8 cellular contexts compared by ENCODE assay signal in the genomic region with DNA sequence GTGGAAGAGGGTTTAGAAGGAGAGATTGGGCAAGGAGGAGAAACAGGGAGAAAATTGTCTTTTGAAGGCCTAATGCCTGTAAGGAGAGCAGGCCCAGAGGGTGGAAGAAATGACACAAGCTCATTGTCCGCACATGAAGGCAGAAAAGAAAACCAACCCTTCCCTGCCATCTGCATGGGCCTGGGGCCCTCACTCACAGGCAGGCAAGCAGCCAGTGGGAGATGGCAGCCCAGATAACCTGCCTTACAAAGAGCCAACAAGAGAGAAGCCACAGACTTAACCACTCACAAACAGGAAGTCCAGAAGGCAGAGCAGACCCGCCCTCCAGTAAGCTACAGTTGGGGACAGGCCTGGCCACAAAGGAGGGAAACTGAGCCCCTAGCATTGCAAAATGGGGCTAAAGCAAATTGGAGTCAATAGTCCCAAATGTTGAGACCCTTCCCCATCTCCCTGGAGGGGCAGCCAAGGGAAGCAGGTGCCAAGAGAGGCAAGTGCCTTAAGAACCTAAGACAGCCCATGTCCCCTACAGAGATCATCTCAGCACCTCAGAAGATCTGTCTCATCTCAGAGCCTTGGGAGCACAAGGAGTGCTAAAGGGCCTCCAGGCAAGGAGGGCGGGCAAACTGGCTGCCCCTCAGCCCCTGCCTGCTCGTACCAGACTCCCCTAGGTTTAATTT. TPM values are rescaled to one million over a fixed set of nuclear protein-coding genes. Genes with fewer than 3 reads are reported as not detected.
DNase-seq lines count a peak whose midpoint lies in the region; ATAC-seq and TF ChIP-seq lines count a peak whose summit lies in the region.

No MANE protein-coding gene starts in this region.

- no TSS peak for BruUV-seq in IMR-90 (replicated peaks; lab: Mats Ljungman, UMichigan)

- peaks cover 67% of the 10 kb centered on the region for H3K4me1 Mint-ChIP-seq in CD8-positive, alpha-beta T cell (ENCODE audit: low read depth)
- H3K4me1 Mint-ChIP-seq in activated CD4-positive, alpha-beta T cell treated with anti-CD3 and anti-CD28 coated beads, Interleukin-2, amount 10 ng/mL, durations not matched to agents 7 days and 5 days = peaks cover 24% of the 10 kb centered on the region

- dilution Hi-C loops in IMR-90 (cut with HindIII; ENCODE audit: low sequenced_read_pairs, unreplicated experiment) = no loop called here

- TF ChIP-seq POLR2A in IMR-90 (IDR thresholded peaks at IDR 0.05; ENCODE audit: low read depth, low read length) = no peak

- H3K23ac ChIP-seq in IMR-90 (ENCODE audit: low read depth, low read length) = peak overlapping the region; percentile 57; the same call in 1 of the 2 replicates

- peak overlapping the region; percentile 99 for H3K14ac ChIP-seq in IMR-90 (replicated peaks; ENCODE audit: low read depth, low read length)

- H2BK20ac ChIP-seq in IMR-90 (ENCODE audit: low read depth, low read length) = peak overlapping the region; percentile 94

- POLR2A ChIA-PET in CD8-positive, alpha-beta T cell (lab: Charles Lee) = interaction anchor here (1.1 to 19.1 kb wide), 5 partner anchors 5 to 82 kb away, joined by 4 to 773 read pairs (median 135); partner anchors contain the start of genes RNF43, SUPT4H1 and TSPOAP1
- POLR2A ChIA-PET in IMR-90 (lab: Charles Lee; ENCODE audit: unreplicated experiment) = no interaction called here
- POLR2A ChIA-PET in activated CD4-positive, alpha-beta T cell treated with anti-CD3 and anti-CD28 coated beads, Interleukin-2, amount 10 ng/mL, durations not matched to agents 7 days and 5 days (lab: Charles Lee) = interaction anchor here (0.7 to 10.3 kb wide), 7 partner anchors 8 to 1502 kb away, joined by 4 to 244 read pairs (median 7); partner anchors contain the start of genes SUPT4H1 and TSPOAP1

- H3K9ac ChIP-seq in IMR-90 (ENCODE audit: low read depth, low read length) (no peak overlapping the region), fibroblast of lung (ENCODE audit: insufficient read depth, low read length) (no peak overlapping the region)

- peak overlapping the region; percentile 93 to 98 for H4K8ac ChIP-seq in IMR-90 (ENCODE audit: low read depth in 2 of 2, low read length in 2 of 2)

- H3K27ac ChIP-seq in CD8-positive, alpha-beta T cell (ENCODE audit: low read depth, low read length) = peak overlapping the region; percentile 92
- H3K27ac ChIP-seq in IMR-90 (ENCODE audit: insufficient read depth, low read length) (peak overlapping the region; percentile 54; the same call in 1 of the 2 replicates), fibroblast of lung (ENCODE audit: insufficient read depth, low read length) (no peak overlapping the region)

- H3K4me2 ChIP-seq in IMR-90 (ENCODE audit: low read depth, low read length) (no peak overlapping the region), fibroblast of lung (ENCODE audit: extremely low read depth, insufficient read depth, low read length) (peak overlapping the region; percentile 13)

- 0 out of 2 replicates have a peak overlapping the region, but pooled peaks have one; percentile 13 for H3K18ac ChIP-seq in IMR-90 (ENCODE audit: low read depth, low read length)

- in situ Hi-C loops in IMR-90 (cut with MboI; ENCODE audit: low sequenced_read_pairs) = loop anchor here (25.0 kb wide), 1 partner anchor 474 kb away; the partner anchor contains the start of gene MRPS23

- peak overlapping the region; percentile 100 for H2BK15ac ChIP-seq in IMR-90 (ENCODE audit: low read depth, low read length)

- H2BK120ac ChIP-seq in IMR-90 (ENCODE audit: low read depth, low read length) = peak overlapping the region; percentile 98

- peak overlapping the region; percentile 98 for H4K91ac ChIP-seq in IMR-90 (ENCODE audit: insufficient read depth, low read depth, low read length)

- peaks cover 36% of the 10 kb centered on the region for H3K9me1 ChIP-seq in IMR-90 (ENCODE audit: insufficient read depth, low read length)

- peak overlapping the region; percentile 97 for H3K27ac Mint-ChIP-seq in CD8-positive, alpha-beta T cell
- peak overlapping the region; percentile 99 for H3K27ac Mint-ChIP-seq in activated CD4-positive, alpha-beta T cell treated with anti-CD3 and anti-CD28 coated beads, Interleukin-2, amount 10 ng/mL, durations not matched to agents 7 days and 5 days

- H3K27me3 Mint-ChIP-seq in CD8-positive, alpha-beta T cell (ENCODE audit: low read depth) = no peaks in the 10 kb centered on the region
- H3K27me3 Mint-ChIP-seq in activated CD4-positive, alpha-beta T cell treated with anti-CD3 and anti-CD28 coated beads, Interleukin-2, amount 10 ng/mL, durations not matched to agents 7 days and 5 days = no peaks in the 10 kb centered on the region

- H3K27me3 ChIP-seq in CD8-positive, alpha-beta T cell (ENCODE audit: insufficient read depth, low read length) = no peaks in the 10 kb centered on the region
- H3K27me3 ChIP-seq in IMR-90 (ENCODE audit: control insufficient read depth, insufficient read depth, low read length) = no peaks in the 10 kb centered on the region
- no peaks in the 10 kb centered on the region for H3K27me3 ChIP-seq in fibroblast of lung (ENCODE audit: control insufficient read depth, insufficient read depth, low read length)

- peak overlapping the region; percentile 92 for H3K4me3 Mint-ChIP-seq in CD8-positive, alpha-beta T cell
- H3K4me3 Mint-ChIP-seq in activated CD4-positive, alpha-beta T cell treated with anti-CD3 and anti-CD28 coated beads, Interleukin-2, amount 10 ng/mL, durations not matched to agents 7 days and 5 days = peak overlapping the region; percentile 93

- 0 out of 2 replicates have a peak overlapping the region, but pooled peaks have one; percentile 36 for H3K56ac ChIP-seq in IMR-90 (ENCODE audit: extremely low read depth, insufficient read depth, low read length)

- H4K5ac ChIP-seq in IMR-90 (ENCODE audit: low read depth, low read length) = peak overlapping the region; percentile 100; the same call in 1 of the 2 replicates

- H3K9me3 Mint-ChIP-seq in CD8-positive, alpha-beta T cell = no peaks in the 10 kb centered on the region
- no peaks in the 10 kb centered on the region for H3K9me3 Mint-ChIP-seq in activated CD4-positive, alpha-beta T cell treated with anti-CD3 and anti-CD28 coated beads, Interleukin-2, amount 10 ng/mL, durations not matched to agents 7 days and 5 days

- H2BK5ac ChIP-seq in IMR-90 (ENCODE audit: low read depth, low read length, poor library complexity, severe bottlenecking) = peak overlapping the region; percentile 95

- peaks cover 12% of the 10 kb centered on the region for H3K36me3 ChIP-seq in CD8-positive, alpha-beta T cell (ENCODE audit: insufficient read depth, low read length)
- H3K36me3 ChIP-seq in IMR-90 (ENCODE audit: control insufficient read depth, insufficient read depth, low read length) = no peaks in the 10 kb centered on the region
- H3K36me3 ChIP-seq in fibroblast of lung (ENCODE audit: control insufficient read depth, insufficient read depth, low read length) = no peaks in the 10 kb centered on the region

- H3K79me2 ChIP-seq in fibroblast of lung (ENCODE audit: control insufficient read depth, insufficient read depth, low read length) = no peaks in the 10 kb centered on the region

- H2AFZ ChIP-seq in IMR-90 (replicated peaks; ENCODE audit: low read length, poor library complexity) (peak overlapping the region; percentile 86), fibroblast of lung (ENCODE audit: low read length) (peak overlapping the region; percentile 28)

- H3K36me3 Mint-ChIP-seq in CD8-positive, alpha-beta T cell = peaks cover 37% of the 10 kb centered on the region
- peaks cover 62% of the 10 kb centered on the region for H3K36me3 Mint-ChIP-seq in activated CD4-positive, alpha-beta T cell treated with anti-CD3 and anti-CD28 coated beads, Interleukin-2, amount 10 ng/mL, durations not matched to agents 7 days and 5 days (ENCODE audit: low read depth)

- H3K4ac ChIP-seq in IMR-90 (ENCODE audit: low read depth, low read length) = peak overlapping the region; percentile 100

- CTCF ChIA-PET in CD8-positive, alpha-beta T cell (lab: Charles Lee) = interaction anchor here (2.4 to 13.7 kb wide), 4 partner anchors 7 to 80 kb away, joined by 18 to 587 read pairs (median 96); partner anchors contain the start of genes RNF43, SUPT4H1 and TSPOAP1
- CTCF ChIA-PET in IMR-90 (lab: Yijun Ruan, JAX) = interaction anchor here (0.7 kb wide), 1 partner anchor 18 kb away, joined by 3 read pairs; no protein-coding TSS in a partner anchor
- CTCF ChIA-PET in activated CD4-positive, alpha-beta T cell treated with anti-CD3 and anti-CD28 coated beads, Interleukin-2, amount 10 ng/mL, durations not matched to agents 7 days and 5 days (lab: Charles Lee) = interaction anchor here (0.5 to 5.0 kb wide), 10 partner anchors 8 to 1413 kb away, joined by 3 to 26 read pairs (median 4); partner anchors contain the start of genes HSF5 and SUPT4H1

- DNase-seq in CD8-positive, alpha-beta T cell = peak in 6 of 7 experiments; percentile 59 to 84 (median 74)
- DNase-seq in IMR-90 = no peak
- peak; percentile 90 for DNase-seq in activated CD4-positive, alpha-beta T cell treated with anti-CD3 and anti-CD28 coated beads, Interleukin-2, amount 10 ng/mL, durations not matched to agents 7 days and 5 days
- peak in 1 of 2 donors; percentile 40 for DNase-seq in fibroblast of lung (ENCODE audit: low read depth in 2 of 2)
- DNase-seq in stimulated activated CD8-positive, alpha-beta memory T cell treated with anti-CD3 and anti-CD28 coated beads, Interleukin-12 subunit alpha, Interleukin-12 subunit beta, amount 100 ng/mL, for 4 hours (ENCODE audit: low read depth) = peak; percentile 48

- intact Hi-C loops in CD8-positive, alpha-beta T cell (cut with DNase I, micrococcal nuclease) = loop anchor here (10.0 kb wide), 7 partner anchors 181 to 1741 kb away; partner anchors contain the start of genes C17orf67 (in 1 of the 2), CLTC (in 1 of the 2), DGKE (in 1 of the 2) and NOG (in 1 of the 2)
- intact Hi-C loops in IMR-90 (cut with micrococcal nuclease) = no loop called here

- no peak for TF ChIP-seq CTCF in CD8-positive, alpha-beta T cell (IDR thresholded peaks at IDR 0.05)
- TF ChIP-seq CTCF in IMR-90 (conservative IDR thresholded peaks at IDR 0.05; ENCODE audit: low read depth, low read length) (no peak), fibroblast of lung (conservative IDR thresholded peaks at IDR 0.05 in 1 of 2, IDR thresholded peaks at IDR 0.05 in 1 of 2; ENCODE audit: low read depth in 1 of 2, low read length in 2 of 2) (no peak)

- no peak for TF ChIP-seq RAD21 in IMR-90 (IDR thresholded peaks at IDR 0.05; ENCODE audit: low read length)

- H2AK9ac ChIP-seq in IMR-90 (replicated peaks; ENCODE audit: low read depth, low read length, poor library complexity) = peak overlapping the region; percentile 79

- peaks cover 53% of the 10 kb centered on the region for H3K4me1 ChIP-seq in CD8-positive, alpha-beta T cell (ENCODE audit: insufficient read depth, low read length)
- H3K4me1 ChIP-seq in IMR-90 (ENCODE audit: control insufficient read depth, insufficient read depth, low read length) = peaks cover 38% of the 10 kb centered on the region
- H3K4me1 ChIP-seq in fibroblast of lung (ENCODE audit: control insufficient read depth, extremely low read depth, insufficient read depth, low read length) = peaks cover 33% of the 10 kb centered on the region

- H3K4me3 ChIP-seq in CD8-positive, alpha-beta T cell (ENCODE audit: low read depth, low read length) = peak overlapping the region; percentile 90
- H3K4me3 ChIP-seq in IMR-90 (ENCODE audit: insufficient read depth, low read depth, low read length) (no peak overlapping the region), fibroblast of lung (replicated peaks in 1 of 4; ENCODE audit: control extremely low read depth in 1 of 4, insufficient read depth in 1 of 4, low read depth in 3 of 4, low read length in 4 of 4) (no peak overlapping the region)

- H3K9me3 ChIP-seq in CD8-positive, alpha-beta T cell (ENCODE audit: low read length) = no peaks in the 10 kb centered on the region
- H3K9me3 ChIP-seq in IMR-90 (ENCODE audit: control insufficient read depth, insufficient read depth, low read length) (no peaks in the 10 kb centered on the region), fibroblast of lung (ENCODE audit: control insufficient read depth, insufficient read depth, low read depth, low read length) (no peaks in the 10 kb centered on the region)

- peak overlapping the region; percentile 100 for H2AK5ac ChIP-seq in IMR-90 (ENCODE audit: low read depth, low read length)

- ATAC-seq in CD8-positive, alpha-beta T cell = peak; percentile 18
- ATAC-seq in IMR-90 (ENCODE audit: low read depth) (no peak), HG03565 (IDR thresholded peaks at IDR 0.05; ENCODE audit: unreplicated experiment) (no peak), GM21390 (IDR thresholded peaks at IDR 0.05; ENCODE audit: unreplicated experiment) (no peak), GM21717 (IDR thresholded peaks at IDR 0.05; ENCODE audit: unreplicated experiment) (no peak)

- H3K79me1 ChIP-seq in IMR-90 (ENCODE audit: low read depth in 1 of 2, low read length in 2 of 2) = peaks cover 12 to 24% of the 10 kb centered on the region in 2 experiments

- H4K20me1 ChIP-seq in IMR-90 (ENCODE audit: insufficient read depth, low read length) = no peaks in the 10 kb centered on the region
- H4K20me1 ChIP-seq in fibroblast of lung (ENCODE audit: control insufficient read depth, extremely low read depth, insufficient read depth, low read length) = no peaks in the 10 kb centered on the region

- WGBS in IMR-90 (ENCODE audit: extremely low coverage in 2 of 2, insufficient read length in 1 of 2), 2 experiments = 88% methylated on average over 1 of the region's 4 CpGs; no CpG with 5 or more reads in 1 of the 2 experiments

RNA-seq across cellular contexts. Expression of gene TSPOAP1, which starts 7.3 kb away (rescaled TPM):
- 10 to 100 TPM; 27.9 to 35.3 TPM for total RNA-seq in CD8-positive, alpha-beta T cell
- total RNA-seq in IMR-90 (2012; rRNA removed) (0.56 and 0.90 TPM in 2 replicates), fibroblast of lung (4.0 and 4.9 TPM in 2 replicates)
- polyA plus RNA-seq in IMR-90 (2012; rRNA removed) (1.2 and 1.6 TPM in 2 replicates), fibroblast of lung (0.23 and 0.24 TPM in 2 replicates)
- polyA plus RNA-seq in IMR-90 (2012; cell fraction: cytosol; rRNA removed) = 0.18 and 0.74 TPM in 2 replicates
- 9.6 and 10.6 TPM in 2 replicates for polyA plus RNA-seq in IMR-90 (2012; cell fraction: nucleus; rRNA removed; ENCODE audit: low replicate concordance)
- total RNA-seq in activated CD4-positive, alpha-beta T cell treated with anti-CD3 and anti-CD28 coated beads, Interleukin-2, amount 10 ng/mL, durations not matched to agents 7 days and 5 days = 10 to 100 TPM; 44.1 to 57.5 TPM
- 0.13 and 0.36 TPM in 2 replicates for polyA plus RNA-seq in fibroblast of lung (2012)
- polyA minus RNA-seq in fibroblast of lung (ENCODE audit: low replicate concordance) = 0.08 and 0.15 TPM in 2 replicates

RNA-seq across cellular contexts. Expression of gene SUPT4H1, which starts 16.1 kb away (rescaled TPM):
- total RNA-seq in CD8-positive, alpha-beta T cell = 10 to 100 TPM; 45.2 to 59.7 TPM
- total RNA-seq in IMR-90 (2012; rRNA removed) (51.6 and 83.6 TPM in 2 replicates), fibroblast of lung (41.9 and 48.5 TPM in 2 replicates)
- polyA plus RNA-seq in IMR-90 (2012; rRNA removed) (97.3 and 129 TPM in 2 replicates), fibroblast of lung (191 and 207 TPM in 2 replicates)
- 64.1 and 109 TPM in 2 replicates for polyA plus RNA-seq in IMR-90 (2012; cell fraction: cytosol; rRNA removed)
- 30.0 and 85.6 TPM in 2 replicates for polyA plus RNA-seq in IMR-90 (2012; cell fraction: nucleus; rRNA removed; ENCODE audit: low replicate concordance)
- 10 to 100 TPM; 66.1 to 69.0 TPM for total RNA-seq in activated CD4-positive, alpha-beta T cell treated with anti-CD3 and anti-CD28 coated beads, Interleukin-2, amount 10 ng/mL, durations not matched to agents 7 days and 5 days
- polyA plus RNA-seq in fibroblast of lung (2012) = 151 TPM in 2 replicates
- 41.6 and 69.3 TPM in 2 replicates for polyA minus RNA-seq in fibroblast of lung (ENCODE audit: low replicate concordance)

RNA-seq across cellular contexts. Expression of gene MPO, which starts 55.2 kb away (rescaled TPM):
- total RNA-seq in CD8-positive, alpha-beta T cell = not detected
- total RNA-seq in IMR-90 (2012; rRNA removed) (not detected in 2 replicates), fibroblast of lung (not detected in 2 replicates)
- polyA plus RNA-seq in IMR-90 (2012; rRNA removed) (not detected in 2 replicates), fibroblast of lung (0.01 TPM in 2 replicates)
- polyA plus RNA-seq in IMR-90 (2012; cell fraction: cytosol; rRNA removed) = 0.03 TPM in 1 of 2 replicates, not detected in the other
- polyA plus RNA-seq in IMR-90 (2012; cell fraction: nucleus; rRNA removed; ENCODE audit: low replicate concordance) = 0.02 TPM in 1 of 2 replicates, not detected in the other
- total RNA-seq in activated CD4-positive, alpha-beta T cell treated with anti-CD3 and anti-CD28 coated beads, Interleukin-2, amount 10 ng/mL, durations not matched to agents 7 days and 5 days = not detected
- 0.03 TPM in 1 of 2 replicates, not detected in the other for polyA plus RNA-seq in fibroblast of lung (2012)
- not detected in 2 replicates for polyA minus RNA-seq in fibroblast of lung (ENCODE audit: low replicate concordance)
